Comparison of ENCODE assay signal across 22 cellular contexts in genomic region chr2:190720276-190720675, GRCh38.
DNase-seq lines count a peak whose midpoint lies in the region; ATAC-seq, FAIRE-seq and TF ChIP-seq lines count a peak whose summit lies in the region.
"Had no signal": no experiment of that assay in that cellular context is flagged by ENCODE, and none has a peak within 500 bp of the region (broad histone marks: within the 10 kb centered on the region; RNA-seq: fewer than 3 reads in every experiment).

No MANE protein-coding gene starts in this region.

- no peaks in the 10 kb centered on the region for H3K27me3 ChIP-seq in small intestine (ENCODE audit: control insufficient read depth in 2 of 2, insufficient read depth in 2 of 2, low read length in 2 of 2)
- H3K27me3 ChIP-seq: BE2C, SJSA1 had no signal

- no peaks in the 10 kb centered on the region for H3K36me3 ChIP-seq in small intestine (ENCODE audit: control insufficient read depth in 2 of 2, insufficient read depth in 2 of 2, low read length in 2 of 2)
- H3K36me3 ChIP-seq: BE2C, SJSA1 had no signal

- no peak overlapping the region for H3K27ac ChIP-seq in small intestine (ENCODE audit: low read depth in 1 of 2, low read length in 1 of 2)
- H3K27ac ChIP-seq: A549, SJSA1 had no signal

- H3K4me3 Mint-ChIP-seq in activated CD8-positive, alpha-beta memory T cell treated with anti-CD3 and anti-CD28 coated beads, Interleukin-2, amount 10 ng/mL, durations not matched to agents 7 days and 5 days = no peak overlapping the region
- H3K4me3 Mint-ChIP-seq in activated T-helper 17 cell treated with anti-CD3 and anti-CD28 coated beads, Interleukin-2, amount 50 U/mL, for 72 hours = peak overlapping the region; percentile 84

- no peaks in the 10 kb centered on the region for H3K9me3 ChIP-seq in small intestine (ENCODE audit: control insufficient read depth, low read depth)
- H3K9me3 ChIP-seq: BE2C, SJSA1 had no signal

- WGBS in small intestine, 3 donors = 41 to 69% (median 55%) methylated on average over 6 of the region's 6 CpGs

- DNase-seq in activated CD8-positive, alpha-beta memory T cell treated with anti-CD3 and anti-CD28 coated beads, Interleukin-2, amount 10 ng/mL, durations not matched to agents 7 days and 5 days = no peak
- no peak for DNase-seq in activated CD8-positive, alpha-beta memory T cell treated with anti-CD3 and anti-CD28 coated beads for 24 hours
- DNase-seq in GM12892 (ENCODE audit: insufficient read length) (no peak), small intestine (peak; percentile 7), AG08395 (ENCODE audit: low spot score) (no peak)
- DNase-seq: BE2C; CD4-positive, CD25-positive, alpha-beta regulatory T cell; EL; GF-D8; Kasumi-1; NCI-H1417; NCI-H1694 treated with DMSO at 0.1 percent for 48 hours; NCI-H2081 treated with DMSO at 0.1 percent for 48 hours; NCI-H2171 treated with DMSO at 0.1 percent for 48 hours; NCI-H446; NCI-H526 had no signal

- peaks cover 0 to 3% of the 10 kb centered on the region in 2 donors for H3K4me1 ChIP-seq in small intestine (ENCODE audit: control insufficient read depth in 2 of 2, insufficient read depth in 1 of 2, low read depth in 1 of 2, low read length in 1 of 2)

- CTCF ChIA-PET in activated CD8-positive, alpha-beta memory T cell treated with anti-CD3 and anti-CD28 coated beads, Interleukin-2, amount 10 ng/mL, durations not matched to agents 7 days and 5 days (lab: Charles Lee) = no interaction called here

- no peaks in the 10 kb centered on the region for H3K9me3 Mint-ChIP-seq in activated CD8-positive, alpha-beta memory T cell treated with anti-CD3 and anti-CD28 coated beads, Interleukin-2, amount 10 ng/mL, durations not matched to agents 7 days and 5 days (ENCODE audit: low read depth)
- no peaks in the 10 kb centered on the region for H3K9me3 Mint-ChIP-seq in activated T-helper 17 cell treated with anti-CD3 and anti-CD28 coated beads, Interleukin-2, amount 50 U/mL, for 72 hours
- H3K9me3 Mint-ChIP-seq: CD4-positive, CD25-positive, alpha-beta regulatory T cell had no signal

- ATAC-seq in activated CD8-positive, alpha-beta memory T cell treated with anti-CD3 and anti-CD28 coated beads, Interleukin-2, amount 10 ng/mL, durations not matched to agents 7 days and 5 days = no peak
- ATAC-seq in activated T-helper 17 cell treated with anti-CD3 and anti-CD28 coated beads, Interleukin-2, amount 50 U/mL, for 72 hours (replicated peaks) = no peak
- ATAC-seq in HG03432 (IDR thresholded peaks at IDR 0.05; ENCODE audit: unreplicated experiment) = no peak
- ATAC-seq: A549 had no signal

- no peaks in the 10 kb centered on the region for H3K27me3 Mint-ChIP-seq in activated CD8-positive, alpha-beta memory T cell treated with anti-CD3 and anti-CD28 coated beads, Interleukin-2, amount 10 ng/mL, durations not matched to agents 7 days and 5 days
- H3K27me3 Mint-ChIP-seq in activated T-helper 17 cell treated with anti-CD3 and anti-CD28 coated beads, Interleukin-2, amount 50 U/mL, for 72 hours = no peaks in the 10 kb centered on the region
- H3K27me3 Mint-ChIP-seq: CD4-positive, CD25-positive, alpha-beta regulatory T cell had no signal

- H3K4me1 Mint-ChIP-seq in activated CD8-positive, alpha-beta memory T cell treated with anti-CD3 and anti-CD28 coated beads, Interleukin-2, amount 10 ng/mL, durations not matched to agents 7 days and 5 days = peaks cover 59% of the 10 kb centered on the region
- H3K4me1 Mint-ChIP-seq in activated T-helper 17 cell treated with anti-CD3 and anti-CD28 coated beads, Interleukin-2, amount 50 U/mL, for 72 hours = peaks cover 54% of the 10 kb centered on the region

- TF ChIP-seq POLR2A in GM12892 (IDR thresholded peaks at IDR 0.05; ENCODE audit: low read depth, low read length) = no peak

- H3K36me3 Mint-ChIP-seq in activated CD8-positive, alpha-beta memory T cell treated with anti-CD3 and anti-CD28 coated beads, Interleukin-2, amount 10 ng/mL, durations not matched to agents 7 days and 5 days = peaks cover 1% of the 10 kb centered on the region
- H3K36me3 Mint-ChIP-seq in activated T-helper 17 cell treated with anti-CD3 and anti-CD28 coated beads, Interleukin-2, amount 50 U/mL, for 72 hours (ENCODE audit: low read depth) = peaks cover 4% of the 10 kb centered on the region
- H3K36me3 Mint-ChIP-seq: CD4-positive, CD25-positive, alpha-beta regulatory T cell had no signal

- no peak overlapping the region for H3K4me3 ChIP-seq in small intestine (ENCODE audit: low read depth in 1 of 2, low read length in 2 of 2)
- H3K4me3 ChIP-seq: A549, SJSA1 had no signal

- H3K27ac Mint-ChIP-seq in activated CD8-positive, alpha-beta memory T cell treated with anti-CD3 and anti-CD28 coated beads, Interleukin-2, amount 10 ng/mL, durations not matched to agents 7 days and 5 days = peak overlapping the region; percentile 3
- peak overlapping the region; percentile 97 for H3K27ac Mint-ChIP-seq in activated T-helper 17 cell treated with anti-CD3 and anti-CD28 coated beads, Interleukin-2, amount 50 U/mL, for 72 hours
- H3K27ac Mint-ChIP-seq: CD4-positive, CD25-positive, alpha-beta regulatory T cell had no signal

- peak; percentile 56 for FAIRE-seq in GM12892 (lab: Jason Lieb, UNC)
- no peak for FAIRE-seq in small intestine (lab: Jason Lieb, UNC)
- FAIRE-seq: A549, GM19239, RCC 7860 had no signal
